Comparison of ENCODE assay signal across 8 cellular contexts in the genomic region with DNA sequence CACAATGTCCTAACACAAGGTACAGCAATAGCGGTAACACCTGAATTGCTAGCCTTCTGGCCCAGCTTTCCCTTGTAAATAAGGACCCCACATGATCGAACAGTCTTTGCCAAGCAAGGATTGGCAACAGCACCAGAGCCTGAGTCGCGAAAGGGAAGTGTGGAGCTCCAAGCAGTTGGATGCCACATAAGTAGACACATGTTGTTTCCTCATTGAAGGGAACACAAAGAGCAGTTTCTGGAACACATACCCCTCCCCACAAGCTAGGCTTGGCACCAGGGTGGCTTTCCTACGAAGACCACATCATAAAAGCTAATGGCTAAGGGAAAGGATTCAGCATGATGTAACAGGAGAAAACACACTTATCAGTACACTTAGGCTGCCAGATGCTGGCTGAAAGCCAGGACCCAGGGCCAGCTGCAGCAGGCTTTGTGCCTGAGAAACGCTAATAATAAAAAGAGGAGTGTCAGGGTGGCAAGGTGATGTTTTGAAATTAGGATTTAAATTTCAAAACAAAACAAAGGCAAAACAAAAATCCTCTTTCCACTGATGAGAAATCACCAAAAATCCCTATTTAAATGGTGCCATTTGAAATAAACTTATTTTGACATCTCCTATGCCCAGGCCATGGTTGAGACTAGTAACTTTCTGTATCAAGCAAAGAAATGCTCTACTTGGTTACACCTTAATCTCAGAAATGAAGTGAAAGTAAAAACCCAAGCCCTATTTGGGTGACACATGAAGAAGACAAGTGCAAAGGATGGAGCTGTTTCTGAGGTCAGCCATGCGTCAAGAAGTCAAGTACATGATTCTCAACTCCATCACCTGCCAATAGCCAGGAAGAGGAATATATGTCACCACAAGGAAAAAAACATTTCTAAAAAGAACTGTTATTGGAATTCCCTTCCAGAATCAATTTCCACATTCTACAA. TPM values are rescaled to one million over a fixed set of nuclear protein-coding genes. Genes with fewer than 3 reads are reported as not detected.
DNase-seq lines count a peak whose midpoint lies in the region; ATAC-seq and TF ChIP-seq lines count a peak whose summit lies in the region.

No MANE protein-coding gene starts in this region.

- ATAC-seq in GM18861 (IDR thresholded peaks at IDR 0.05; ENCODE audit: unreplicated experiment) (peak; percentile 46), psoas muscle (peak; percentile 59 to 83 (median 73))

- intact Hi-C loops in psoas muscle (cut with DNase I), result loop anchor here (1.0 to 10.0 kb wide), 3 partner anchors 106 to 170 kb away; a partner anchor contains a TSS

- TF ChIP-seq CTCF in VCaP (conservative IDR thresholded peaks at IDR 0.05) (no peak), psoas muscle (IDR thresholded peaks at IDR 0.05) (no peak)

- H3K27ac ChIP-seq in VCaP (peak overlapping the region; percentile 94), psoas muscle (peak overlapping the region; percentile 61)

- H3K4me3 ChIP-seq in psoas muscle, result peak overlapping the region; percentile 4

- H3K4me1 ChIP-seq in psoas muscle, result peaks cover 33% of the 10 kb centered on the region

- DNase-seq in AG08395 (ENCODE audit: low spot score), result peak; percentile 54
- peak; percentile 79 to 82 for DNase-seq in NCI-H187 (lab: John Stamatoyannopoulos, UW)
- peak; percentile 92 for DNase-seq in glomerular endothelial cell (ENCODE audit: extremely low read depth, low read depth, low spot score)
- peak; percentile 78 to 94 for DNase-seq in psoas muscle
- DNase-seq in iPS-NIHi7 (ENCODE audit: extremely low spot score), result no peak
- no peak for DNase-seq in cortex of kidney (lab: John Stamatoyannopoulos, UW)

- H3K27me3 ChIP-seq in psoas muscle (ENCODE audit: insufficient read depth in 3 of 3, low read length in 2 of 3), result no peaks in the 10 kb centered on the region

- peaks cover 2 to 44% of the 10 kb centered on the region in 2 donors for H3K36me3 ChIP-seq in psoas muscle (ENCODE audit: insufficient read depth in 1 of 2, low read depth in 1 of 2)

- WGBS in psoas muscle, 3 donors, result 12 to 18% (median 12%) methylated on average over 7 of the region's 7 CpGs

- H3K9me3 ChIP-seq in psoas muscle, result no peaks in the 10 kb centered on the region

RNA-seq across cellular contexts. Expression of a gene that starts 11.9 kb away (rescaled TPM):
- total RNA-seq in glomerular endothelial cell, result 2.7 and 4.1 TPM in 2 replicates
- 1 to 10 TPM; 1.0 to 5.1 (median 4.6) TPM for total RNA-seq in psoas muscle
- polyA plus RNA-seq in psoas muscle, result 1 to 10 TPM; 1.4 to 7.4 (median 4.0) TPM

RNA-seq across cellular contexts. Expression of a gene that starts 36.4 kb away (rescaled TPM):
- total RNA-seq in glomerular endothelial cell (2.6 and 3.7 TPM in 2 replicates), psoas muscle (1 to 10 TPM; 1.1 to 1.8 (median 1.3) TPM)
- polyA plus RNA-seq in psoas muscle, result 1 to 10 TPM in 2 of 3 donors, under 1 TPM in 1; 0.99 to 2.4 (median 1.3) TPM

Comparison
In these comparisons a context has a peak if more than half of its experiments do, and no peak if none do; other contexts are left out.
1. DNase-seq: peak in AG08395 (single experiment), NCI-H187 (2 of 2), glomerular endothelial cell (single experiment) and psoas muscle (2 of 2); none in iPS-NIHi7 (single experiment) and cortex of kidney (single experiment).